Comparison of ENCODE assay signal across 10 cellular contexts in genomic region chr11:11845066-11845465, GRCh38. TPM values are rescaled to one million over a fixed set of nuclear protein-coding genes. Genes with fewer than 3 reads are reported as not detected.
DNase-seq lines count a peak whose midpoint lies in the region; ATAC-seq and TF ChIP-seq lines count a peak whose summit lies in the region.
"Had no signal": no experiment of that assay in that cellular context is flagged by ENCODE, and none has a peak within 500 bp of the region (broad histone marks: within the 10 kb centered on the region; RNA-seq: fewer than 3 reads in every experiment).

No MANE protein-coding gene starts in this region.

- no peaks in the 10 kb centered on the region for H3K9me3 Mint-ChIP-seq in chondrocyte (ENCODE audit: low read depth)

- no peak for ATAC-seq in HG03039 (IDR thresholded peaks at IDR 0.05; ENCODE audit: unreplicated experiment)
- ATAC-seq: mucosa of descending colon had no signal

- H3K36me3 Mint-ChIP-seq in chondrocyte (ENCODE audit: low read depth), result no peaks in the 10 kb centered on the region

- peaks cover 2 to 75% (median 64%) of the 10 kb centered on the region in 4 donors for H3K4me1 ChIP-seq in sigmoid colon

- no peaks in the 10 kb centered on the region for H3K27me3 ChIP-seq in sigmoid colon

- H3K27me3 Mint-ChIP-seq in chondrocyte (ENCODE audit: low read depth), result no peaks in the 10 kb centered on the region

- intact Hi-C loops in sigmoid colon (cut with DNase I), result no loop called here
- intact Hi-C loops in posterior vena cava (cut with DNase I), result no loop called here

- DNase-seq in GM10266 (ENCODE audit: extremely low spot score) (peak; percentile 22), NCI-H2029 (lab: John Stamatoyannopoulos, UW) (peak; percentile 50), chondrocyte (ENCODE audit: low spot score) (no peak), sigmoid colon (no peak), germinal center (ENCODE audit: low spot score) (no peak), posterior vena cava (ENCODE audit: low spot score) (no peak)
- no peak for DNase-seq in stimulated activated CD4-positive, alpha-beta T cell treated with anti-CD3 and anti-CD28 coated beads, Interleukin-2, amount 100 ng/mL, for 24 hours
- DNase-seq: NCI-H2081 treated with DMSO at 0.1 percent for 48 hours had no signal

- TF ChIP-seq POLR2A in sigmoid colon (IDR thresholded peaks at IDR 0.05), result no peak

- TF ChIP-seq EP300 in sigmoid colon (IDR thresholded peaks at IDR 0.05), result no peak

- H3K27ac Mint-ChIP-seq in chondrocyte (ENCODE audit: unreplicated experiment), result no peak overlapping the region

- no peaks in the 10 kb centered on the region for H3K9me3 ChIP-seq in sigmoid colon
- H3K9me3 ChIP-seq: mucosa of descending colon had no signal

- no peak overlapping the region for H3K4me3 ChIP-seq in sigmoid colon
- H3K4me3 ChIP-seq: mucosa of descending colon had no signal

- H3K36me3 ChIP-seq in sigmoid colon, result no peaks in the 10 kb centered on the region

- H3K27ac ChIP-seq in sigmoid colon, result peak overlapping the region; percentile 94 to 99 (median 98)

- H3K4me1 Mint-ChIP-seq in chondrocyte (ENCODE audit: low read depth), result peaks cover 29% of the 10 kb centered on the region

- H3K4me3 Mint-ChIP-seq in chondrocyte (ENCODE audit: unreplicated experiment), result peak overlapping the region; percentile 14

- TF ChIP-seq CTCF in GM10266 (IDR thresholded peaks at IDR 0.05; ENCODE audit: control insufficient read depth, insufficient read depth, low read depth, missing control alignments) (no peak), chondrocyte (IDR thresholded peaks at IDR 0.05) (no peak), sigmoid colon (IDR thresholded peaks at IDR 0.05) (no peak)

RNA-seq across cellular contexts. Expression of gene USP47, which starts 3.3 kb away (rescaled TPM):
- total RNA-seq in chondrocyte, result 44.4 to 54.8 TPM (median 47.8 TPM) in 3 replicates
- 100 to 1,000 TPM in 3 of 4 donors, 10 to 100 TPM in 1; 84.9 to 105 (median 103) TPM for total RNA-seq in sigmoid colon
- polyA plus RNA-seq in sigmoid colon, result 10 to 100 TPM; 10.6 to 21.3 (median 17.4) TPM
- 10 to 100 TPM; 49.4 to 57.8 TPM for total RNA-seq in posterior vena cava

Comparison
In these comparisons a context has a peak if more than half of its experiments do, and no peak if none do; other contexts are left out.
1. DNase-seq: peak in GM10266 (single experiment) and NCI-H2029 (single experiment); none in chondrocyte (single experiment), sigmoid colon (single experiment), germinal center (single experiment), stimulated activated CD4-positive, alpha-beta T cell treated with anti-CD3 and anti-CD28 coated beads, Interleukin-2, amount 100 ng/mL, for 24 hours (0 of 2) and posterior vena cava (single experiment).